In genomic region chr22:22761963-22762772, GRCh38 we compare ENCODE assay signal across 17 cellular contexts.
"Had no signal": no experiment of that assay in that cellular context is flagged by ENCODE, and none has a peak within 500 bp of the region (broad histone marks: within the 10 kb centered on the region; RNA-seq: fewer than 3 reads in every experiment).

No MANE protein-coding gene starts in this region.

- H3K4me3 Mint-ChIP-seq: activated CD4-positive, alpha-beta T cell treated with anti-CD3 and anti-CD28 coated beads, Interleukin-2, amount 10 ng/mL, durations not matched to agents 7 days and 5 days; activated naive CD4-positive, alpha-beta T cell treated with anti-CD3 and anti-CD28 coated beads for 36 hours; memory B cell; natural killer cell; stimulated activated naive CD8-positive, alpha-beta T cell treated with anti-CD3 and anti-CD28 coated beads, Interleukin-15, Interleukin-2, amounts not matched to agents 100 ng/mL and 50 ng/mL, for 24 hours; type B pancreatic cell; WTC11 had no signal

- H3K4me2 ChIP-seq: smooth muscle cell had no signal

- H3K27ac Mint-ChIP-seq: activated CD4-positive, alpha-beta T cell treated with anti-CD3 and anti-CD28 coated beads, Interleukin-2, amount 10 ng/mL, durations not matched to agents 7 days and 5 days; activated naive CD4-positive, alpha-beta T cell treated with anti-CD3 and anti-CD28 coated beads for 36 hours; activated T-helper 2 cell treated with anti-CD3 and anti-CD28 coated beads, Interferon-gamma antibody, Interleukin-2, Interleukin-4, amounts not matched to agents 10 μg/mL and 5 μg/mL and 100 μg/mL, durations not matched to agents 14 hours and 24 hours and 36 hours; memory B cell; stimulated activated naive CD8-positive, alpha-beta T cell treated with anti-CD3 and anti-CD28 coated beads, Interleukin-15, Interleukin-2, amounts not matched to agents 100 ng/mL and 50 ng/mL, for 24 hours; type B pancreatic cell; WTC11 had no signal

- H3K4me1 ChIP-seq: esophagus muscularis mucosa, left ventricle myocardium inferior, psoas muscle, right lobe of liver, suprapubic skin had no signal

- DNase-seq: activated CD4-positive, alpha-beta T cell treated with anti-CD3 and anti-CD28 coated beads, Interleukin-2, amount 10 ng/mL, durations not matched to agents 7 days and 5 days; activated naive CD4-positive, alpha-beta T cell treated with anti-CD3 and anti-CD28 coated beads for 36 hours; activated T-cell treated with anti-CD3 and anti-CD28 coated beads, Interleukin-2, amount 50 U/mL, for 1 hour; kidney; left ventricle myocardium inferior; natural killer cell; nucleus accumbens; psoas muscle; right lobe of liver had no signal

- H3K9me3 Mint-ChIP-seq: activated CD4-positive, alpha-beta T cell treated with anti-CD3 and anti-CD28 coated beads, Interleukin-2, amount 10 ng/mL, durations not matched to agents 7 days and 5 days; activated naive CD4-positive, alpha-beta T cell treated with anti-CD3 and anti-CD28 coated beads for 36 hours; activated T-helper 2 cell treated with anti-CD3 and anti-CD28 coated beads, Interferon-gamma antibody, Interleukin-2, Interleukin-4, amounts not matched to agents 10 μg/mL and 5 μg/mL and 100 μg/mL, durations not matched to agents 14 hours and 24 hours and 36 hours; memory B cell; natural killer cell; stimulated activated naive CD8-positive, alpha-beta T cell treated with anti-CD3 and anti-CD28 coated beads, Interleukin-15, Interleukin-2, amounts not matched to agents 100 ng/mL and 50 ng/mL, for 24 hours; type B pancreatic cell; WTC11 had no signal

- ATAC-seq: natural killer cell, psoas muscle, right lobe of liver, WTC11 had no signal

- H3K27ac ChIP-seq: esophagus muscularis mucosa, left ventricle myocardium inferior, psoas muscle, right lobe of liver, suprapubic skin had no signal

- H3K4me1 Mint-ChIP-seq: memory B cell, WTC11 had no signal

- H3K27me3 ChIP-seq: right lobe of liver had no signal

- H3K4me3 ChIP-seq: esophagus muscularis mucosa, left ventricle myocardium inferior, psoas muscle, right lobe of liver, smooth muscle cell, suprapubic skin had no signal

- H3K36me3 ChIP-seq: esophagus muscularis mucosa, left ventricle myocardium inferior, right lobe of liver, suprapubic skin had no signal

- H3K36me3 Mint-ChIP-seq: memory B cell, natural killer cell, type B pancreatic cell, WTC11 had no signal

- H3K9me3 ChIP-seq: esophagus muscularis mucosa, left ventricle myocardium inferior, psoas muscle, right lobe of liver, suprapubic skin had no signal
